In genomic region chr13:50133277-50133953, GRCh38 we compare ENCODE assay signal across 20 cellular contexts.
DNase-seq lines count a peak whose midpoint lies in the region; ATAC-seq, FAIRE-seq and TF ChIP-seq lines count a peak whose summit lies in the region.
"Had no signal": no experiment of that assay in that cellular context is flagged by ENCODE, and none has a peak within 500 bp of the region (broad histone marks: within the 10 kb centered on the region; RNA-seq: fewer than 3 reads in every experiment).

No MANE protein-coding gene starts in this region.

- FAIRE-seq in H1 (lab: Jason Lieb, UNC), result no peak
- FAIRE-seq: frontal cortex, GM12878, HTR-8/SVneo had no signal

- H3K36me3 Mint-ChIP-seq in activated CD4-positive, alpha-beta T cell treated with anti-CD3 and anti-CD28 coated beads, Interleukin-2, amount 10 ng/mL, durations not matched to agents 24 days and 14 days (ENCODE audit: low read depth), result peaks cover 6% of the 10 kb centered on the region
- no peaks in the 10 kb centered on the region for H3K36me3 Mint-ChIP-seq in stimulated activated memory B cell treated with anti-CD40 and anti-IgM and Interleukin-4, amounts not matched to agents 10 μg/mL and 1 μg/mL and 100 μg/mL, for 72 hours
- H3K36me3 Mint-ChIP-seq: CD8-positive, alpha-beta T cell; natural killer cell treated with Interleukin-12 subunit alpha and Interleukin-12 subunit beta and Interleukin-15 and Interleukin-18, amount 100 ng/mL, for 72 hours had no signal

- TF ChIP-seq POLR2A in H1 (IDR thresholded peaks at IDR 0.05; ENCODE audit: control extremely low read depth in 1 of 2, low read depth in 2 of 2, low read length in 2 of 2), result no peak

- no peak overlapping the region for H3K4me3 Mint-ChIP-seq in activated CD4-positive, alpha-beta T cell treated with anti-CD3 and anti-CD28 coated beads, Interleukin-2, amount 10 ng/mL, durations not matched to agents 24 days and 14 days
- H3K4me3 Mint-ChIP-seq in stimulated activated memory B cell treated with anti-CD40 and anti-IgM and Interleukin-4, amounts not matched to agents 10 μg/mL and 1 μg/mL and 100 μg/mL, for 72 hours, result peak overlapping the region; percentile 71

- no peak overlapping the region for H3K4ac ChIP-seq in H1 (replicated peaks; ENCODE audit: insufficient read length, low read depth, low read length)

- TF ChIP-seq CTCF in H1 (IDR thresholded peaks at IDR 0.05; ENCODE audit: control extremely low read depth in 1 of 3, insufficient read depth in 1 of 3, low read depth in 1 of 3, low read length in 3 of 3), result no peak; a peak in 1 of 4 replicates

- H3K14ac ChIP-seq in H1 (ENCODE audit: insufficient read length), result no peak overlapping the region

- H2BK12ac ChIP-seq in H1 (ENCODE audit: low read depth, low read length), result no peak overlapping the region

- H3K4me3 ChIP-seq in H1 (ENCODE audit: extremely low read depth in 1 of 4, insufficient read depth in 2 of 4, low read depth in 3 of 4, low read length in 4 of 4) (peak overlapping the region in 3 of 4 experiments; percentile 40 to 54 (median 44); a peak in 7 of 8 replicates), mesodermal cell (ENCODE audit: extremely low read depth, insufficient read depth, low read length, poor library complexity, severe bottlenecking) (peak overlapping the region; percentile 7)
- H3K4me3 ChIP-seq: ascending aorta, GM12878 had no signal

- peak; percentile 49 for DNase-seq in activated CD4-positive, alpha-beta T cell treated with anti-CD3 and anti-CD28 coated beads, Interleukin-2, amount 10 ng/mL, durations not matched to agents 24 days and 14 days
- DNase-seq in activated CD4-positive, alpha-beta T cell treated with anti-CD3 and anti-CD28 coated beads, Interleukin-2, amount 50 U/mL, for 48 hours, result no peak
- DNase-seq in H1 (ENCODE audit: low read depth in 1 of 2, low spot score in 2 of 2) (peak in 1 of 2 experiments; percentile 65), superior temporal gyrus (ENCODE audit: extremely low spot score) (no peak), ureter (ENCODE audit: low spot score) (no peak)
- DNase-seq: cerebellar nuclear complex, Kasumi-1, left colon, NCI-H1694 treated with DMSO at 0.1 percent for 48 hours, NCI-H748 treated with DMSO at 0.1 percent for 48 hours had no signal

- H3K4me1 ChIP-seq in H1 (replicated peaks in 1 of 4; ENCODE audit: control insufficient read depth in 3 of 4, insufficient read depth in 4 of 4, low read length in 3 of 4) (peaks cover 5 to 23% (median 10%) of the 10 kb centered on the region in 4 experiments), mesodermal cell (ENCODE audit: control insufficient read depth, insufficient read depth, low read length, poor library complexity, severe bottlenecking) (peaks cover 21% of the 10 kb centered on the region)

- H4K20me1 ChIP-seq in H1 (replicated peaks in 1 of 2; ENCODE audit: control insufficient read depth in 1 of 2, insufficient read depth in 2 of 2, low read length in 2 of 2), result peaks cover 0 to 14% of the 10 kb centered on the region in 2 experiments

- H3K79me1 ChIP-seq in H1 (ENCODE audit: low read depth, low read length), result no peaks in the 10 kb centered on the region

- no peaks in the 10 kb centered on the region for H3K9me3 ChIP-seq in H1 (ENCODE audit: insufficient read depth in 2 of 2, low read depth in 1 of 2, low read length in 1 of 2)
- no peaks in the 10 kb centered on the region for H3K9me3 ChIP-seq in mesodermal cell (ENCODE audit: control insufficient read depth, low read length)
- H3K9me3 ChIP-seq: ascending aorta had no signal

- H3K56ac ChIP-seq in H1 (replicated peaks; ENCODE audit: insufficient read length, low read depth, low read length), result no peak overlapping the region

- H2BK15ac ChIP-seq in H1 (ENCODE audit: low read length), result no peak overlapping the region

- H4K5ac ChIP-seq in H1 (ENCODE audit: insufficient read length, low read depth, low read length), result no peak overlapping the region

- peaks cover 15% of the 10 kb centered on the region for H3K9me3 Mint-ChIP-seq in activated CD4-positive, alpha-beta T cell treated with anti-CD3 and anti-CD28 coated beads, Interleukin-2, amount 10 ng/mL, durations not matched to agents 24 days and 14 days
- H3K9me3 Mint-ChIP-seq in stimulated activated memory B cell treated with anti-CD40 and anti-IgM and Interleukin-4, amounts not matched to agents 10 μg/mL and 1 μg/mL and 100 μg/mL, for 72 hours, result no peaks in the 10 kb centered on the region
- H3K9me3 Mint-ChIP-seq: CD8-positive, alpha-beta T cell; natural killer cell treated with Interleukin-12 subunit alpha and Interleukin-12 subunit beta and Interleukin-15 and Interleukin-18, amount 100 ng/mL, for 72 hours had no signal

- H3K9ac ChIP-seq in H1 (replicated peaks in 1 of 4; ENCODE audit: extremely low read depth in 1 of 4, low read depth in 3 of 4, low read length in 3 of 4), result no peak overlapping the region

- peak overlapping the region; percentile 66 to 98 for H3K4me2 ChIP-seq in H1 (ENCODE audit: insufficient read depth in 1 of 2, low read depth in 2 of 2, low read length in 2 of 2)

- CTCF ChIA-PET in H1 (lab: Charles Lee; ENCODE audit: partially characterized antibody), result interaction anchor here (0.6 to 1.7 kb wide), 3 partner anchors 48 to 55 kb away, joined by 5 to 13 read pairs (median 5); no protein-coding TSS in a partner anchor

- peaks cover 33% of the 10 kb centered on the region for H3K4me1 Mint-ChIP-seq in activated CD4-positive, alpha-beta T cell treated with anti-CD3 and anti-CD28 coated beads, Interleukin-2, amount 10 ng/mL, durations not matched to agents 24 days and 14 days
- peaks cover 35% of the 10 kb centered on the region for H3K4me1 Mint-ChIP-seq in stimulated activated memory B cell treated with anti-CD40 and anti-IgM and Interleukin-4, amounts not matched to agents 10 μg/mL and 1 μg/mL and 100 μg/mL, for 72 hours

- no peak overlapping the region for H2AFZ ChIP-seq in H1 (ENCODE audit: low read length)

- peak overlapping the region; percentile 36; the same call in 1 of the 2 replicates for H4K8ac ChIP-seq in H1 (ENCODE audit: extremely low read depth, insufficient read depth, low read length)

- 6% methylated on average over 47 of the region's 52 CpGs; no CpG with 5 or more reads in 1 of the 2 experiments for WGBS in H1 (ENCODE audit: extremely low coverage in 1 of 2, insufficient coverage in 1 of 2, insufficient read length in 1 of 2, insufficient replicate concordance in 2 of 2, low coverage in 1 of 2, low lambda C conversion rate in 2 of 2, missing lambda C conversion rate in 1 of 2), 2 experiments
- WGBS in mesodermal cell (ENCODE audit: insufficient coverage in 2 of 2), 2 experiments, result 8 to 11% methylated on average over 46 to 51 of the region's 52 CpGs

- no peaks in the 10 kb centered on the region; a peak in 1 of 8 replicates for H3K36me3 ChIP-seq in H1 (ENCODE audit: control insufficient read depth in 2 of 4, insufficient read depth in 4 of 4, low read length in 3 of 4)
- no peaks in the 10 kb centered on the region for H3K36me3 ChIP-seq in mesodermal cell (ENCODE audit: control insufficient read depth, insufficient read depth, low read length)
- H3K36me3 ChIP-seq: ascending aorta had no signal

- no peak; a peak in 1 of 4 replicates for TF ChIP-seq RAD21 in H1 (IDR thresholded peaks at IDR 0.05 in 1 of 2, conservative IDR thresholded peaks at IDR 0.05 in 1 of 2; ENCODE audit: low read depth in 2 of 2, low read length in 2 of 2)

- H2BK5ac ChIP-seq in H1 (ENCODE audit: low read depth, low read length), result no peak overlapping the region

- peaks cover 47 to 73% (median 65%) of the 10 kb centered on the region in 4 experiments for H3K27me3 ChIP-seq in H1 (replicated peaks in 1 of 4; ENCODE audit: control insufficient read depth in 3 of 4, extremely low read depth in 1 of 4, insufficient read depth in 3 of 4, low read length in 3 of 4)

- no peak overlapping the region for H4K91ac ChIP-seq in H1 (replicated peaks; ENCODE audit: insufficient read length, low read length)

- no peak for TF ChIP-seq EP300 in H1 (IDR thresholded peaks at IDR 0.05; ENCODE audit: borderline replicate concordance in 1 of 2, low read depth in 2 of 2, low read length in 2 of 2)

- H3K27ac ChIP-seq in H1 (ENCODE audit: low read depth, low read length), result no peak overlapping the region
- H3K27ac ChIP-seq in mesodermal cell (ENCODE audit: low read depth, low read length, severe bottlenecking), result no peak overlapping the region
- H3K27ac ChIP-seq: 22Rv1, ascending aorta had no signal

- H2BK20ac ChIP-seq in H1 (ENCODE audit: low read length), result no peak overlapping the region

- H3K18ac ChIP-seq in H1 (ENCODE audit: extremely low read depth, low read length), result peak overlapping the region; percentile 65; the same call in 1 of the 2 replicates

- H2BK120ac ChIP-seq in H1 (replicated peaks; ENCODE audit: low read depth, low read length), result no peak overlapping the region

- no peak overlapping the region for H3K27ac Mint-ChIP-seq in activated CD4-positive, alpha-beta T cell treated with anti-CD3 and anti-CD28 coated beads, Interleukin-2, amount 10 ng/mL, durations not matched to agents 24 days and 14 days
- H3K27ac Mint-ChIP-seq in stimulated activated memory B cell treated with anti-CD40 and anti-IgM and Interleukin-4, amounts not matched to agents 10 μg/mL and 1 μg/mL and 100 μg/mL, for 72 hours, result no peak overlapping the region
- H3K27ac Mint-ChIP-seq: CD8-positive, alpha-beta T cell had no signal

- peaks cover 68% of the 10 kb centered on the region for H3K27me3 Mint-ChIP-seq in activated CD4-positive, alpha-beta T cell treated with anti-CD3 and anti-CD28 coated beads, Interleukin-2, amount 10 ng/mL, durations not matched to agents 24 days and 14 days
- peaks cover 27% of the 10 kb centered on the region for H3K27me3 Mint-ChIP-seq in stimulated activated memory B cell treated with anti-CD40 and anti-IgM and Interleukin-4, amounts not matched to agents 10 μg/mL and 1 μg/mL and 100 μg/mL, for 72 hours

- no peaks in the 10 kb centered on the region for H3K79me2 ChIP-seq in H1 (ENCODE audit: control insufficient read depth in 1 of 2, insufficient read depth in 2 of 2, low read length in 2 of 2)

- intact Hi-C loops in activated CD4-positive, alpha-beta T cell treated with anti-CD3 and anti-CD28 coated beads, Interleukin-2, amount 10 ng/mL, durations not matched to agents 24 days and 14 days (cut with micrococcal nuclease), result no loop called here

- ATAC-seq in stimulated activated memory B cell treated with anti-CD40 and anti-IgM and Interleukin-4, amounts not matched to agents 10 μg/mL and 1 μg/mL and 100 μg/mL, for 72 hours, result no peak
- no peak for ATAC-seq in HG03139 (IDR thresholded peaks at IDR 0.05; ENCODE audit: unreplicated experiment)
- ATAC-seq: CD8-positive, alpha-beta T cell; GM12878; left colon; natural killer cell treated with Interleukin-12 subunit alpha and Interleukin-12 subunit beta and Interleukin-15 and Interleukin-18, amount 100 ng/mL, for 72 hours had no signal

- no peak overlapping the region for H2AK5ac ChIP-seq in H1 (ENCODE audit: low read depth, low read length)

- H3K23me2 ChIP-seq in H1 (ENCODE audit: low read depth, low read length), result peaks cover 10% of the 10 kb centered on the region; the same call in 1 of the 2 replicates

- no peak overlapping the region for H3K23ac ChIP-seq in H1 (ENCODE audit: insufficient read length)

- POLR2A ChIA-PET in H1 (lab: Charles Lee; ENCODE audit: partially characterized antibody), result interaction anchor here (1.1 to 2.4 kb wide), 3 partner anchors 9 to 136 kb away, joined by 4 to 9 read pairs (median 6); partner anchors contain the start of gene TRIM13
